ENCODE assay signal across 1 cellular context in the genomic region with DNA sequence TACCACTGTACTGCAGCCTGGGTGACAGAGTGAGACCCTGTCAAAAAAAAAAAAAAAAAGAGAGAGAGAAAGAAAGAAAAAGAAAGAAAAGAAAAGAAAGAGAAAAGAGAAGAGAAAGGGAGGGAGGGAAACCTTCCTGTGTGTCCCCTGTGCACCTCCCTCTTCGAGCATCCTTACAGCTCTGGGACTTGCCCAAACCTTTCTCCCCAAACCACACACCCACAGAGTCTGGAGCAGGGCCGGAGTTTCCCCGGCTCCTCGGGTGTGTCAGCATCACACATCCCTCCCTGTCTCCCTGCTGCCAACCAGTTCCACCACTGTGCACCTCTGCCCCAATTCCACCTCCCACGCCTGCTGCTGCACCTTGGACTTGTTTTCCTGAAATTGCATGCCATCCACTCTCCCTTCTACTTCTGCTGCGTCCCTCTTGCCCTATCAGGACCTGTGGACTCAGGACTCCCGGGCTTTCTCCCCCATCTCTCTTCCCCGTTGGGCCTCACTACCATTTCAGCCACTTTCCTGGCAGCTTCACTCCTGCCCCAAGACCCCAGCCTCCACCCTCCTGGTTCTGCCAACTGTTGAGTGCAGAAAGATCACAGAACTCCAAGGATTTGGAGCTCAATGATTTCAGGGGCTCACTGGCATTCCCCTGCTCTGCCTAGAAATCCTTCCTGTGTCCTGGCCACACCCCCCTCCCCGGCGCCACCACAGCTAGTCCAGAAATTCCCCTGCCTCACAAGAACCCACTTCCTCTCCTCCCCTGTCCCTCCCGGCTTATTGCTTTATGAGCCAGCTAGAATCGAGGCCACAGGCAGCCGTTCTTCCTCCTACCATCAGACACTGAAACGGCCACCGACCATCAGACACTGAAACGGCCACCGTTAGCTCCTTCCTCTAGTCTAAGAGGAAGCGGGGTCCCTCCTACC.
A peak's percentile ranks its signal among the peaks of the same experiment; 100 is the strongest.
TF ChIP-seq lines count a peak whose summit lies in the region.

No MANE protein-coding gene starts in this region.

TF ChIP-seq in HepG2, 621 proteins besides CTCF, POLR2A, EP300 and RAD21 (continued from another document and continues in another):
- TF ChIP-seq, protein P1, sequence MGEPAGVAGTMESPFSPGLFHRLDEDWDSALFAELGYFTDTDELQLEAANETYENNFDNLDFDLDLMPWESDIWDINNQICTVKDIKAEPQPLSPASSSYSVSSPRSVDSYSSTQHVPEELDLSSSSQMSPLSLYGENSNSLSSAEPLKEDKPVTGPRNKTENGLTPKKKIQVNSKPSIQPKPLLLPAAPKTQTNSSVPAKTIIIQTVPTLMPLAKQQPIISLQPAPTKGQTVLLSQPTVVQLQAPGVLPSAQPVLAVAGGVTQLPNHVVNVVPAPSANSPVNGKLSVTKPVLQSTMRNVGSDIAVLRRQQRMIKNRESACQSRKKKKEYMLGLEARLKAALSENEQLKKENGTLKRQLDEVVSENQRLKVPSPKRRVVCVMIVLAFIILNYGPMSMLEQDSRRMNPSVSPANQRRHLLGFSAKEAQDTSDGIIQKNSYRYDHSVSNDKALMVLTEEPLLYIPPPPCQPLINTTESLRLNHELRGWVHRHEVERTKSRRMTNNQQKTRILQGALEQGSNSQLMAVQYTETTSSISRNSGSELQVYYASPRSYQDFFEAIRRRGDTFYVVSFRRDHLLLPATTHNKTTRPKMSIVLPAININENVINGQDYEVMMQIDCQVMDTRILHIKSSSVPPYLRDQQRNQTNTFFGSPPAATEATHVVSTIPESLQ (CRISPR knock-in tag; conservative IDR thresholded peaks at IDR 0.05), result 0 out of 2 replicates have a peak, but pooled peaks have one; percentile 61
- TF ChIP-seq RNF2 (conservative IDR thresholded peaks at IDR 0.05; ENCODE audit: low read depth) (no peak), TEAD2 (CRISPR knock-in tag; IDR thresholded peaks at IDR 0.05) (no peak), ISX (CRISPR knock-in tag; conservative IDR thresholded peaks at IDR 0.05) (no peak), ZKSCAN5 (CRISPR knock-in tag; IDR thresholded peaks at IDR 0.05) (peak; percentile 56), HNRNPLL (IDR thresholded peaks at IDR 0.05; ENCODE audit: low read depth, low read length, poor library complexity, severe bottlenecking) (no peak), PTBP1 (IDR thresholded peaks at IDR 0.05; ENCODE audit: low read depth, low read length, poor library complexity, severe bottlenecking) (no peak), AKAP8 (CRISPR knock-in tag; IDR thresholded peaks at IDR 0.05) (no peak; the same call in 1 of the 2 replicates), ZNF10 (CRISPR knock-in tag; IDR thresholded peaks at IDR 0.05; ENCODE audit: borderline replicate concordance, low read depth) (no peak), KDM5A (IDR thresholded peaks at IDR 0.05; ENCODE audit: borderline replicate concordance, low read length) (no peak), ZSCAN21 (CRISPR knock-in tag; IDR thresholded peaks at IDR 0.05; ENCODE audit: borderline replicate concordance) (no peak), ZNF549 (CRISPR knock-in tag; IDR thresholded peaks at IDR 0.05) (0 out of 2 replicates have a peak, but pooled peaks have one; percentile 30), SOX13 (IDR thresholded peaks at IDR 0.05) (peak; percentile 20; the same call in 1 of the 2 replicates), SOX13 (CRISPR knock-in tag; conservative IDR thresholded peaks at IDR 0.05 in 1 of 2, IDR thresholded peaks at IDR 0.05 in 1 of 2) (peak in 1 of 2 experiments; percentile 76; a peak in 2 of 4 replicates), CENPT (CRISPR knock-in tag; IDR thresholded peaks at IDR 0.05; ENCODE audit: low read depth) (no peak), ZNF24 (IDR thresholded peaks at IDR 0.05) (no peak), GATAD1 (CRISPR knock-in tag; IDR thresholded peaks at IDR 0.05) (peak; percentile 71; the same call in 1 of the 2 replicates), ZFP36L1 (CRISPR knock-in tag; IDR thresholded peaks at IDR 0.05) (peak; percentile 15; the same call in 1 of the 2 replicates), ZZZ3 (CRISPR knock-in tag; IDR thresholded peaks at IDR 0.05; ENCODE audit: borderline replicate concordance) (0 out of 2 replicates have a peak, but pooled peaks have one; percentile 39), ZFP1 (CRISPR knock-in tag; IDR thresholded peaks at IDR 0.05) (no peak), ZSCAN20 (CRISPR knock-in tag; IDR thresholded peaks at IDR 0.05; ENCODE audit: borderline replicate concordance) (0 out of 2 replicates have a peak, but pooled peaks have one; percentile 51), ZFP41 (CRISPR knock-in tag; IDR thresholded peaks at IDR 0.05; ENCODE audit: borderline replicate concordance) (no peak)
- TF ChIP-seq, protein P2, sequence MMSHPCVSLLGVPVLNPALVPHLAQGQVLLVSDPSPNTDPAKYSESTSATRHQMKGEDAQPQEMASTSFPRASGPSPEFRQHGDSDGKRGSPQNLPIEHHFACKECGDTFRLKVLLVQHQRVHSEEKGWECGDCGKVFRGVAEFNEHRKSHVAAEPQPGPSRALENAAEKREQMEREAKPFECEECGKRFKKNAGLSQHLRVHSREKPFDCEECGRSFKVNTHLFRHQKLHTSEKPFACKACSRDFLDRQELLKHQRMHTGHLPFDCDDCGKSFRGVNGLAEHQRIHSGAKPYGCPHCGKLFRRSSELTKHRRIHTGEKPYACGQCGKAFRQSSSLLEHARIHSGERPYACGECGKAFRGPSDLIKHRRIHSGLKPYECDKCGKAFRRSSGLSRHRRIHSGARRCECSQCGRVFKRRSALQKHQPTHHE (CRISPR knock-in tag; IDR thresholded peaks at IDR 0.05; ENCODE audit: borderline replicate concordance), result no peak
- TF ChIP-seq, protein P3, sequence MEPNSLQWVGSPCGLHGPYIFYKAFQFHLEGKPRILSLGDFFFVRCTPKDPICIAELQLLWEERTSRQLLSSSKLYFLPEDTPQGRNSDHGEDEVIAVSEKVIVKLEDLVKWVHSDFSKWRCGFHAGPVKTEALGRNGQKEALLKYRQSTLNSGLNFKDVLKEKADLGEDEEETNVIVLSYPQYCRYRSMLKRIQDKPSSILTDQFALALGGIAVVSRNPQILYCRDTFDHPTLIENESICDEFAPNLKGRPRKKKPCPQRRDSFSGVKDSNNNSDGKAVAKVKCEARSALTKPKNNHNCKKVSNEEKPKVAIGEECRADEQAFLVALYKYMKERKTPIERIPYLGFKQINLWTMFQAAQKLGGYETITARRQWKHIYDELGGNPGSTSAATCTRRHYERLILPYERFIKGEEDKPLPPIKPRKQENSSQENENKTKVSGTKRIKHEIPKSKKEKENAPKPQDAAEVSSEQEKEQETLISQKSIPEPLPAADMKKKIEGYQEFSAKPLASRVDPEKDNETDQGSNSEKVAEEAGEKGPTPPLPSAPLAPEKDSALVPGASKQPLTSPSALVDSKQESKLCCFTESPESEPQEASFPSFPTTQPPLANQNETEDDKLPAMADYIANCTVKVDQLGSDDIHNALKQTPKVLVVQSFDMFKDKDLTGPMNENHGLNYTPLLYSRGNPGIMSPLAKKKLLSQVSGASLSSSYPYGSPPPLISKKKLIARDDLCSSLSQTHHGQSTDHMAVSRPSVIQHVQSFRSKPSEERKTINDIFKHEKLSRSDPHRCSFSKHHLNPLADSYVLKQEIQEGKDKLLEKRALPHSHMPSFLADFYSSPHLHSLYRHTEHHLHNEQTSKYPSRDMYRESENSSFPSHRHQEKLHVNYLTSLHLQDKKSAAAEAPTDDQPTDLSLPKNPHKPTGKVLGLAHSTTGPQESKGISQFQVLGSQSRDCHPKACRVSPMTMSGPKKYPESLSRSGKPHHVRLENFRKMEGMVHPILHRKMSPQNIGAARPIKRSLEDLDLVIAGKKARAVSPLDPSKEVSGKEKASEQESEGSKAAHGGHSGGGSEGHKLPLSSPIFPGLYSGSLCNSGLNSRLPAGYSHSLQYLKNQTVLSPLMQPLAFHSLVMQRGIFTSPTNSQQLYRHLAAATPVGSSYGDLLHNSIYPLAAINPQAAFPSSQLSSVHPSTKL (CRISPR knock-in tag; IDR thresholded peaks at IDR 0.05), result peak; percentile 95
- TF ChIP-seq, protein P4, sequence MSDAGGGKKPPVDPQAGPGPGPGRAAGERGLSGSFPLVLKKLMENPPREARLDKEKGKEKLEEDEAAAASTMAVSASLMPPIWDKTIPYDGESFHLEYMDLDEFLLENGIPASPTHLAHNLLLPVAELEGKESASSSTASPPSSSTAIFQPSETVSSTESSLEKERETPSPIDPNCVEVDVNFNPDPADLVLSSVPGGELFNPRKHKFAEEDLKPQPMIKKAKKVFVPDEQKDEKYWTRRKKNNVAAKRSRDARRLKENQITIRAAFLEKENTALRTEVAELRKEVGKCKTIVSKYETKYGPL (CRISPR knock-in tag; IDR thresholded peaks at IDR 0.05), result no peak
- TF ChIP-seq, protein P5, sequence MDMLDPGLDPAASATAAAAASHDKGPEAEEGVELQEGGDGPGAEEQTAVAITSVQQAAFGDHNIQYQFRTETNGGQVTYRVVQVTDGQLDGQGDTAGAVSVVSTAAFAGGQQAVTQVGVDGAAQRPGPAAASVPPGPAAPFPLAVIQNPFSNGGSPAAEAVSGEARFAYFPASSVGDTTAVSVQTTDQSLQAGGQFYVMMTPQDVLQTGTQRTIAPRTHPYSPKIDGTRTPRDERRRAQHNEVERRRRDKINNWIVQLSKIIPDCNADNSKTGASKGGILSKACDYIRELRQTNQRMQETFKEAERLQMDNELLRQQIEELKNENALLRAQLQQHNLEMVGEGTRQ (IDR thresholded peaks at IDR 0.05; ENCODE audit: low read depth, low read length), result no peak
- TF ChIP-seq, protein P5 (CRISPR knock-in tag; IDR thresholded peaks at IDR 0.05; ENCODE audit: borderline replicate concordance), result no peak
- TF ChIP-seq, protein P6, sequence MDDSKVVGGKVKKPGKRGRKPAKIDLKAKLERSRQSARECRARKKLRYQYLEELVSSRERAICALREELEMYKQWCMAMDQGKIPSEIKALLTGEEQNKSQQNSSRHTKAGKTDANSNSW (CRISPR knock-in tag; IDR thresholded peaks at IDR 0.05; ENCODE audit: borderline replicate concordance), result peak; percentile 67; the same call in 1 of the 2 replicates
- TF ChIP-seq, protein P7, sequence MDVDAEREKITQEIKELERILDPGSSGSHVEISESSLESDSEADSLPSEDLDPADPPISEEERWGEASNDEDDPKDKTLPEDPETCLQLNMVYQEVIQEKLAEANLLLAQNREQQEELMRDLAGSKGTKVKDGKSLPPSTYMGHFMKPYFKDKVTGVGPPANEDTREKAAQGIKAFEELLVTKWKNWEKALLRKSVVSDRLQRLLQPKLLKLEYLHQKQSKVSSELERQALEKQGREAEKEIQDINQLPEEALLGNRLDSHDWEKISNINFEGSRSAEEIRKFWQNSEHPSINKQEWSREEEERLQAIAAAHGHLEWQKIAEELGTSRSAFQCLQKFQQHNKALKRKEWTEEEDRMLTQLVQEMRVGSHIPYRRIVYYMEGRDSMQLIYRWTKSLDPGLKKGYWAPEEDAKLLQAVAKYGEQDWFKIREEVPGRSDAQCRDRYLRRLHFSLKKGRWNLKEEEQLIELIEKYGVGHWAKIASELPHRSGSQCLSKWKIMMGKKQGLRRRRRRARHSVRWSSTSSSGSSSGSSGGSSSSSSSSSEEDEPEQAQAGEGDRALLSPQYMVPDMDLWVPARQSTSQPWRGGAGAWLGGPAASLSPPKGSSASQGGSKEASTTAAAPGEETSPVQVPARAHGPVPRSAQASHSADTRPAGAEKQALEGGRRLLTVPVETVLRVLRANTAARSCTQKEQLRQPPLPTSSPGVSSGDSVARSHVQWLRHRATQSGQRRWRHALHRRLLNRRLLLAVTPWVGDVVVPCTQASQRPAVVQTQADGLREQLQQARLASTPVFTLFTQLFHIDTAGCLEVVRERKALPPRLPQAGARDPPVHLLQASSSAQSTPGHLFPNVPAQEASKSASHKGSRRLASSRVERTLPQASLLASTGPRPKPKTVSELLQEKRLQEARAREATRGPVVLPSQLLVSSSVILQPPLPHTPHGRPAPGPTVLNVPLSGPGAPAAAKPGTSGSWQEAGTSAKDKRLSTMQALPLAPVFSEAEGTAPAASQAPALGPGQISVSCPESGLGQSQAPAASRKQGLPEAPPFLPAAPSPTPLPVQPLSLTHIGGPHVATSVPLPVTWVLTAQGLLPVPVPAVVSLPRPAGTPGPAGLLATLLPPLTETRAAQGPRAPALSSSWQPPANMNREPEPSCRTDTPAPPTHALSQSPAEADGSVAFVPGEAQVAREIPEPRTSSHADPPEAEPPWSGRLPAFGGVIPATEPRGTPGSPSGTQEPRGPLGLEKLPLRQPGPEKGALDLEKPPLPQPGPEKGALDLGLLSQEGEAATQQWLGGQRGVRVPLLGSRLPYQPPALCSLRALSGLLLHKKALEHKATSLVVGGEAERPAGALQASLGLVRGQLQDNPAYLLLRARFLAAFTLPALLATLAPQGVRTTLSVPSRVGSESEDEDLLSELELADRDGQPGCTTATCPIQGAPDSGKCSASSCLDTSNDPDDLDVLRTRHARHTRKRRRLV (CRISPR knock-in tag; IDR thresholded peaks at IDR 0.05), result no peak
- TF ChIP-seq, protein P8, sequence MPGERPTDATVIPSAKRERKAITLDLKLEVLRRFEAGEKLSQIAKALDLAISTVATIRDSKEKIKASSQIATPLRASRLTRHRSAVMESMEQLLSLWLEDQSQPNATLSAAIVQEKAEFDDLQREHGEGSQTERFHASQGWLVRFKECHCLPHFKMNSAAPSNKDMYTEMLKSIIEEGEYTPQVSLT (CRISPR knock-in tag; IDR thresholded peaks at IDR 0.05; ENCODE audit: borderline replicate concordance, low read depth), result no peak
- TF ChIP-seq, protein P9, sequence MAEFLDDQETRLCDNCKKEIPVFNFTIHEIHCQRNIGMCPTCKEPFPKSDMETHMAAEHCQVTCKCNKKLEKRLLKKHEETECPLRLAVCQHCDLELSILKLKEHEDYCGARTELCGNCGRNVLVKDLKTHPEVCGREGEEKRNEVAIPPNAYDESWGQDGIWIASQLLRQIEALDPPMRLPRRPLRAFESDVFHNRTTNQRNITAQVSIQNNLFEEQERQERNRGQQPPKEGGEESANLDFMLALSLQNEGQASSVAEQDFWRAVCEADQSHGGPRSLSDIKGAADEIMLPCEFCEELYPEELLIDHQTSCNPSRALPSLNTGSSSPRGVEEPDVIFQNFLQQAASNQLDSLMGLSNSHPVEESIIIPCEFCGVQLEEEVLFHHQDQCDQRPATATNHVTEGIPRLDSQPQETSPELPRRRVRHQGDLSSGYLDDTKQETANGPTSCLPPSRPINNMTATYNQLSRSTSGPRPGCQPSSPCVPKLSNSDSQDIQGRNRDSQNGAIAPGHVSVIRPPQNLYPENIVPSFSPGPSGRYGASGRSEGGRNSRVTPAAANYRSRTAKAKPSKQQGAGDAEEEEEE (CRISPR knock-in tag; IDR thresholded peaks at IDR 0.05; ENCODE audit: borderline replicate concordance), result peak; percentile 23; the same call in 1 of the 2 replicates
- TF ChIP-seq, protein P10, sequence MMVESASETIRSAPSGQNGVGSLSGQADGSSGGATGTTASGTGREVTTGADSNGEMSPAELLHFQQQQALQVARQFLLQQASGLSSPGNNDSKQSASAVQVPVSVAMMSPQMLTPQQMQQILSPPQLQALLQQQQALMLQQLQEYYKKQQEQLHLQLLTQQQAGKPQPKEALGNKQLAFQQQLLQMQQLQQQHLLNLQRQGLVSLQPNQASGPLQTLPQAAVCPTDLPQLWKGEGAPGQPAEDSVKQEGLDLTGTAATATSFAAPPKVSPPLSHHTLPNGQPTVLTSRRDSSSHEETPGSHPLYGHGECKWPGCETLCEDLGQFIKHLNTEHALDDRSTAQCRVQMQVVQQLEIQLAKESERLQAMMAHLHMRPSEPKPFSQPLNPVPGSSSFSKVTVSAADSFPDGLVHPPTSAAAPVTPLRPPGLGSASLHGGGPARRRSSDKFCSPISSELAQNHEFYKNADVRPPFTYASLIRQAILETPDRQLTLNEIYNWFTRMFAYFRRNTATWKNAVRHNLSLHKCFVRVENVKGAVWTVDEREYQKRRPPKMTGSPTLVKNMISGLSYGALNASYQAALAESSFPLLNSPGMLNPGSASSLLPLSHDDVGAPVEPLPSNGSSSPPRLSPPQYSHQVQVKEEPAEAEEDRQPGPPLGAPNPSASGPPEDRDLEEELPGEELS (CRISPR knock-in tag; IDR thresholded peaks at IDR 0.05), result peak; percentile 88
